Comparison of ENCODE assay signal across 1 cellular context in genomic region chrX:120308558-120308957, GRCh38.
TF ChIP-seq lines count a peak whose summit lies in the region.

No MANE protein-coding gene starts in this region.

TF ChIP-seq in WTC11, 78 proteins besides CTCF, POLR2A, EP300 and RAD21:
- TF ChIP-seq ZBTB43 (CRISPR knock-in tag; IDR thresholded peaks at IDR 0.05) (no peak), ZNF281 (CRISPR knock-in tag; IDR thresholded peaks at IDR 0.05) (no peak), NR1H2 (CRISPR knock-in tag; IDR thresholded peaks at IDR 0.05) (no peak), AFF4 (CRISPR knock-in tag; IDR thresholded peaks at IDR 0.05; ENCODE audit: borderline replicate concordance) (no peak), ZNF671 (CRISPR knock-in tag; IDR thresholded peaks at IDR 0.05) (no peak), JUN (CRISPR knock-in tag; IDR thresholded peaks at IDR 0.05) (no peak), FOXJ3 (CRISPR knock-in tag; IDR thresholded peaks at IDR 0.05; ENCODE audit: borderline replicate concordance) (no peak), SMAD4 (CRISPR knock-in tag; IDR thresholded peaks at IDR 0.05) (no peak), TCF7 (CRISPR knock-in tag; IDR thresholded peaks at IDR 0.05; ENCODE audit: low read depth) (no peak), GABPB1 (CRISPR knock-in tag; IDR thresholded peaks at IDR 0.05) (no peak)
TF ChIP-seq in WTC11: peak in this region for 0.
